In the genomic region with DNA sequence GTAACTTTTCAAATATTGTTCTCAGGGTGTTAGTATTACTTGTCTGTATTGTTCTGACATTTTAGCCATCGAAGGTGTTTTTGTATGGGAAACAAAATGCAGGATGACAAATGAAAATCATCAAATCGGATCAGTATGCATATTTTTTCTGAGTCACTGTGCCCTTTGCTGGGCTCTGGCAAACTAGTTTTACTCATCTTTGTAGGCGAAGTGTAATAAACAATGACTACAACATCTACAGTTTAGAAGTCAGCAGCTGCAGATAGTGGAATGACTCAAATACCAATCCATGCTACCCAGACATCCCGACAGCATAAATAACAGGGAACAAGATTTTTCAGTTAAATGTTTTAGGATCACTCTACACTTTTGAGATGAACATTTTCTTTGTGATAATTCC, we compare ENCODE assay signal across 19 cellular contexts.
DNase-seq lines count a peak whose midpoint lies in the region; ATAC-seq, FAIRE-seq and TF ChIP-seq lines count a peak whose summit lies in the region.
"Had no signal": no experiment of that assay in that cellular context is flagged by ENCODE, and none has a peak within 500 bp of the region (broad histone marks: within the 10 kb centered on the region; RNA-seq: fewer than 3 reads in every experiment).

No MANE protein-coding gene starts in this region.

- no peak overlapping the region for H3K4me3 Mint-ChIP-seq in neural progenitor cell
- H3K4me3 Mint-ChIP-seq: stimulated activated naive B cell treated with anti-CD40 and anti-IgM and Interleukin-4, amounts not matched to agents 10 μg/mL and 1 μg/mL and 100 μg/mL, for 72 hours had no signal

- peaks cover 9% of the 10 kb centered on the region for H3K4me1 ChIP-seq in neural progenitor cell
- H3K4me1 ChIP-seq: psoas muscle had no signal

- H3K27ac ChIP-seq in neural progenitor cell, result no peak overlapping the region
- H3K27ac ChIP-seq: C4-2B, psoas muscle had no signal

- no peaks in the 10 kb centered on the region for H3K27me3 ChIP-seq in neural progenitor cell

- no peaks in the 10 kb centered on the region for H3K9me3 ChIP-seq in neural progenitor cell (ENCODE audit: low read depth)
- H3K9me3 ChIP-seq: psoas muscle had no signal

- no peaks in the 10 kb centered on the region for H3F3A ChIP-seq in neural progenitor cell (ENCODE audit: low read depth)

- no peaks in the 10 kb centered on the region for H3K9me3 Mint-ChIP-seq in neural progenitor cell
- H3K9me3 Mint-ChIP-seq: stimulated activated naive B cell treated with anti-CD40 and anti-IgM and Interleukin-4, amounts not matched to agents 10 μg/mL and 1 μg/mL and 100 μg/mL, for 72 hours had no signal

- H3K4me1 Mint-ChIP-seq in neural progenitor cell, result peaks cover 49% of the 10 kb centered on the region
- H3K4me1 Mint-ChIP-seq: stimulated activated naive B cell treated with anti-CD40 and anti-IgM and Interleukin-4, amounts not matched to agents 10 μg/mL and 1 μg/mL and 100 μg/mL, for 72 hours had no signal

- H3K9ac ChIP-seq in neural progenitor cell, result no peak overlapping the region

- H3K27ac Mint-ChIP-seq in neural progenitor cell, result peak overlapping the region; percentile 30
- H3K27ac Mint-ChIP-seq: stimulated activated naive B cell treated with anti-CD40 and anti-IgM and Interleukin-4, amounts not matched to agents 10 μg/mL and 1 μg/mL and 100 μg/mL, for 72 hours had no signal

- H4K20me1 ChIP-seq in neural progenitor cell (ENCODE audit: low read depth), result no peaks in the 10 kb centered on the region

- peak; percentile 78 for FAIRE-seq in RCC 7860 (lab: Jason Lieb, UNC)
- FAIRE-seq: endothelial cell of umbilical vein, HepG2 had no signal

- H3K36me3 ChIP-seq in neural progenitor cell, result no peaks in the 10 kb centered on the region

- no peak overlapping the region for H3K4me3 ChIP-seq in neural progenitor cell
- H3K4me3 ChIP-seq: psoas muscle had no signal

- H3K36me3 Mint-ChIP-seq in neural progenitor cell, result no peaks in the 10 kb centered on the region
- H3K36me3 Mint-ChIP-seq: stimulated activated naive B cell treated with anti-CD40 and anti-IgM and Interleukin-4, amounts not matched to agents 10 μg/mL and 1 μg/mL and 100 μg/mL, for 72 hours had no signal

- DNase-seq in Daoy (ENCODE audit: low read depth) (peak; percentile 61), RCC 7860 (ENCODE audit: low spot score) (peak; percentile 63), dedifferentiated amniotic fluid mesenchymal stem cell (ENCODE audit: extremely low spot score) (peak; percentile 75), neural progenitor cell (ENCODE audit: low spot score) (no peak), iPS-NIHi7 (ENCODE audit: extremely low spot score) (no peak), SHP77 (lab: John Stamatoyannopoulos, UW) (no peak), NCI-H345 treated with DMSO at 0.1 percent for 48 hours (lab: John Stamatoyannopoulos, UW; ENCODE audit: unreplicated experiment) (no peak)
- DNase-seq: activated CD8-positive, alpha-beta memory T cell treated with anti-CD3 and anti-CD28 coated beads for 24 hours; activated naive CD4-positive, alpha-beta T cell; central memory CD4-positive, alpha-beta T cell; NCI-H1436; NCI-H774; psoas muscle; SIG-M5; stimulated activated naive B cell treated with anti-CD40 and anti-IgM and Interleukin-4, amounts not matched to agents 10 μg/mL and 1 μg/mL and 100 μg/mL, for 72 hours had no signal

- H2AFZ ChIP-seq in neural progenitor cell (replicated peaks), result no peak overlapping the region

- H3K27me3 Mint-ChIP-seq in neural progenitor cell (ENCODE audit: insufficient read depth, low read depth), result peaks cover 2% of the 10 kb centered on the region
- H3K27me3 Mint-ChIP-seq: stimulated activated naive B cell treated with anti-CD40 and anti-IgM and Interleukin-4, amounts not matched to agents 10 μg/mL and 1 μg/mL and 100 μg/mL, for 72 hours had no signal

- no peak overlapping the region for H3K4me2 ChIP-seq in neural progenitor cell

- no peak for TF ChIP-seq CTCF in neural progenitor cell (IDR thresholded peaks at IDR 0.05)

- no peaks in the 10 kb centered on the region for H3K79me2 ChIP-seq in neural progenitor cell (ENCODE audit: low read depth)

- no peak for ATAC-seq in HG03469 (IDR thresholded peaks at IDR 0.05; ENCODE audit: unreplicated experiment)
- ATAC-seq: HepG2; psoas muscle; stimulated activated naive B cell treated with anti-CD40 and anti-IgM and Interleukin-4, amounts not matched to agents 10 μg/mL and 1 μg/mL and 100 μg/mL, for 72 hours had no signal

Comparison
In these comparisons a context has a peak if more than half of its experiments do, and no peak if none do; other contexts are left out.
1. DNase-seq: peak in Daoy (single experiment), RCC 7860 (single experiment) and dedifferentiated amniotic fluid mesenchymal stem cell (single experiment); none in neural progenitor cell (single experiment), iPS-NIHi7 (single experiment), SHP77 (0 of 2) and NCI-H345 treated with DMSO at 0.1 percent for 48 hours (single experiment).